In the genomic region with DNA sequence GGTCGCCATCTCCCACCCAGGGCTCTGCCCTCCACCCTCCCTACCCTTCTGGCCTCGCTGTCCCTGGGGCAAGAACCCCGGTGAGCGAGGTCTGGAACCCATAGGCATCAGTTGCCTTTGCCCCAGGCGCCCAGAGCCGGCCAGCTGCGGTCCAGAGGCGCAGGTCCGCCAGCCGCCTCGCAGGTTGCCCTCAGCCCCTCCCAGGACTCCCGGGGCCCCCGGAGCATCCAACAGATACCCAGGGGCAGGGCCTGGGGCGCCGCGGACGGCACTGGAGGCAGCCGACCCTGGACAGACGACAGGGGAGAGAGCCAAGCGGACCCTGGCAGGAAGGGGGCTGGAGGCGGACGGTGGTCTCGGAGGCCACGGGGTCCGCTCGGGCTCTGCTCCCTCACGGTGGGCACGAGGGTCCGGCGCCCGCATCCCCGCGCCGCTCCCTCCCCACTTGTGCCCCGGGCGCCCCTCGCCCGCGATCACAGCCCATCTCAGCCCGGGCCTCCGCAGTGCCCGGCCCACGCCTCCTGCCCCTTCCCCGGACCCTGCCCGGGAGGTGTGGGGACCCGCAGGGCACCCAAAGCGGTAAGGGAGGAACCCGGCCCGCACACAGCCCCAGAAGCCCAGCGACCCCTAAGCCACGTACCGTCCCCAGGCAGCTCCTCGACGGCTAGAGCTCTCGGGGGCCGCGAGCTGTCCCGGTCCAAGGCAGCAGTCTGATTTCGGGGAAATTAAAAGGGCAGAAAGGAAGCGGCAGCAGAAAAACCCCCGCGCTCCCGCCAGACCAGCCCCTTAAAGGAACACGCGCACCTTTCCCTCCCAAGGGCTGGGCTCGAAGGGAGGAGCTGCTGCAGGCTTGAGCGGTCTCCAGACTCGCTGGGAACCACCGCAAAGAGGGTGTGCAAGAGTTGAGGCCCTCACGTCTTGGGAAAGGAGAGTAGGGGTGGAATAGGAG, we compare ENCODE assay signal across 1 cellular context.
A peak's percentile ranks its signal among the peaks of the same experiment; 100 is the strongest.
TF ChIP-seq lines count a peak whose summit lies in the region.

A gene with protein sequence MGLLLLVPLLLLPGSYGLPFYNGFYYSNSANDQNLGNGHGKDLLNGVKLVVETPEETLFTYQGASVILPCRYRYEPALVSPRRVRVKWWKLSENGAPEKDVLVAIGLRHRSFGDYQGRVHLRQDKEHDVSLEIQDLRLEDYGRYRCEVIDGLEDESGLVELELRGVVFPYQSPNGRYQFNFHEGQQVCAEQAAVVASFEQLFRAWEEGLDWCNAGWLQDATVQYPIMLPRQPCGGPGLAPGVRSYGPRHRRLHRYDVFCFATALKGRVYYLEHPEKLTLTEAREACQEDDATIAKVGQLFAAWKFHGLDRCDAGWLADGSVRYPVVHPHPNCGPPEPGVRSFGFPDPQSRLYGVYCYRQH (minus strand): TSS at position 726 of the 949 bp plus-strand sequence. CDS start 8,246 bp downstream, outside the sequence.

TF ChIP-seq in K562, 482 proteins besides CTCF, POLR2A, EP300 and RAD21 (continued from another document):
- TF ChIP-seq, protein P1, sequence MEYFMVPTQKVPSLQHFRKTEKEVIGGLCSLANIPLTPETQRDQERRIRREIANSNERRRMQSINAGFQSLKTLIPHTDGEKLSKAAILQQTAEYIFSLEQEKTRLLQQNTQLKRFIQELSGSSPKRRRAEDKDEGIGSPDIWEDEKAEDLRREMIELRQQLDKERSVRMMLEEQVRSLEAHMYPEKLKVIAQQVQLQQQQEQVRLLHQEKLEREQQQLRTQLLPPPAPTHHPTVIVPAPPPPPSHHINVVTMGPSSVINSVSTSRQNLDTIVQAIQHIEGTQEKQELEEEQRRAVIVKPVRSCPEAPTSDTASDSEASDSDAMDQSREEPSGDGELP (CRISPR knock-in tag; IDR thresholded peaks at IDR 0.05; ENCODE audit: borderline replicate concordance), result 0 out of 2 replicates have a peak, but pooled peaks have one; percentile 15
- peak; percentile 48; the same call in 1 of the 2 replicates for TF ChIP-seq ZBTB7A (IDR thresholded peaks at IDR 0.05; ENCODE audit: borderline replicate concordance, control insufficient read depth, low read depth, low read length)
- TF ChIP-seq GTF2F1 (IDR thresholded peaks at IDR 0.05; ENCODE audit: low read depth, low read length), result no peak
- TF ChIP-seq, protein P2, sequence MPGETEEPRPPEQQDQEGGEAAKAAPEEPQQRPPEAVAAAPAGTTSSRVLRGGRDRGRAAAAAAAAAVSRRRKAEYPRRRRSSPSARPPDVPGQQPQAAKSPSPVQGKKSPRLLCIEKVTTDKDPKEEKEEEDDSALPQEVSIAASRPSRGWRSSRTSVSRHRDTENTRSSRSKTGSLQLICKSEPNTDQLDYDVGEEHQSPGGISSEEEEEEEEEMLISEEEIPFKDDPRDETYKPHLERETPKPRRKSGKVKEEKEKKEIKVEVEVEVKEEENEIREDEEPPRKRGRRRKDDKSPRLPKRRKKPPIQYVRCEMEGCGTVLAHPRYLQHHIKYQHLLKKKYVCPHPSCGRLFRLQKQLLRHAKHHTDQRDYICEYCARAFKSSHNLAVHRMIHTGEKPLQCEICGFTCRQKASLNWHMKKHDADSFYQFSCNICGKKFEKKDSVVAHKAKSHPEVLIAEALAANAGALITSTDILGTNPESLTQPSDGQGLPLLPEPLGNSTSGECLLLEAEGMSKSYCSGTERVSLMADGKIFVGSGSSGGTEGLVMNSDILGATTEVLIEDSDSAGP (CRISPR knock-in tag; IDR thresholded peaks at IDR 0.05), result peak; percentile 89
